Comparison of ENCODE assay signal across 9 cellular contexts in the genomic region with DNA sequence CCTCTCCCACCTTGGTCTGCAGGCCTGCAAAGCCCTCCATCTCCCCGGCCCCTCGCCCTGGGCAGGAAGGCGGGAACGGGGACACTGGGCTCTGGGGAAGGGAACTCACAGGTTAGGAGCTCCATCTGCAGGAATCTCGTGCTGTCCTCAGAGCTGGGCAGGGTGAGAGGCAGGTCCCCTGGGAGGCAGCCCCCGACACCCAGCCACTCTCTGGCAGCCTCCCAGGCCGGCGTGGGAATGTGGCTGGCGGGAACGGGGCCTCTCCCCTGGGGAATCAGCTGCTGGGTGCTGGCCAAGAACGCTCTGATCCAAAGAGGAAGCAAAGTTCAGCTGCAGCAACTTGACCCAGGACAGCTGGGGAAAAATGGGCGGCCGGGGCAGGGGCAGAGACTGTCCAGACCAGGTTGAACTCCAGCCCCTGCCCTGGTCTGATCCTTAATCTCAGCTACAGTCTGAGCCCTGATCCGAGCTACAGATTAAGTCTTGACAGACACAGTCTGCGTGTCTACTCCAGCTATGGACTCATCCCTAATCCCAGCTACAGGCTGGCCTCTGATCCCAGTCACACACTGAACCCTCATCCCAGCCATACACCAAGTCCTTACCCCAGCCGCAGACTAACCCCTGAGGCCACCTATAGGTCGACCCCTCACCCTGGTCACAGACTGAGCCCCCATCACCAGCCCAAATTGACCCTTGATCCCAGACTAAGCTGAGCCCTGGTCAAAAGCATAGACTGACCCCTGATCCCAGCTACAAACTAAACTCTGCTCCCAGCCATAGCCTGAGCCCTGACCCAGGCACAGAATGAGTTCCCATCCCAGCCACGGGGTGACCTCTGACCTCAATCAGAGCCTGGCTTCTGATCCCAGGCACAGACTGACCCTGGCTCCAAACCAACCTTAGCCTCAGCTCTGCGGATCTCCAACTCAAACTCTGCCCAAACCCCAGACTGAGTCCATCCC. TPM values are rescaled to one million over a fixed set of nuclear protein-coding genes. Genes with fewer than 3 reads are reported as not detected.
DNase-seq lines count a peak whose midpoint lies in the region; ATAC-seq and TF ChIP-seq lines count a peak whose summit lies in the region.
"Had no signal": no experiment of that assay in that cellular context is flagged by ENCODE, and none has a peak within 500 bp of the region (broad histone marks: within the 10 kb centered on the region; RNA-seq: fewer than 3 reads in every experiment).

No MANE protein-coding gene starts in this region.

- peak overlapping the region; percentile 37 for H3K27ac ChIP-seq in thymus (ENCODE audit: low read depth)

- TF ChIP-seq CTCF in HFF-Myc (IDR thresholded peaks at IDR 0.05; ENCODE audit: low read depth, low read length, missing control alignments) = peak; percentile 48

- peak; percentile 82 for DNase-seq in AG08396 (ENCODE audit: low spot score)
- DNase-seq in HFF-Myc (ENCODE audit: extremely low read depth, low read depth) = peak; percentile 27
- peak in 31 of 58 donors; percentile 12 to 55 (median 39) for DNase-seq in anterior cingulate cortex (lab: John Stamatoyannopoulos, UW)
- peak; percentile 40 for DNase-seq in inferior parietal cortex (ENCODE audit: extremely low spot score)
- DNase-seq in activated gamma-delta T cell (lab: John Stamatoyannopoulos, UW) = no peak

- H3K4me1 ChIP-seq in thymus (ENCODE audit: control insufficient read depth, insufficient read depth, low read length) = peaks cover 13% of the 10 kb centered on the region

- no peaks in the 10 kb centered on the region for H3K27me3 ChIP-seq in thymus (ENCODE audit: control insufficient read depth, insufficient read depth)
- H3K27me3 ChIP-seq: suprapubic skin had no signal

- no peak for ATAC-seq in GM18868 (IDR thresholded peaks at IDR 0.05; ENCODE audit: unreplicated experiment)
- ATAC-seq in HG02981 (IDR thresholded peaks at IDR 0.05; ENCODE audit: unreplicated experiment) = no peak

- no peaks in the 10 kb centered on the region for H3K9me3 ChIP-seq in thymus (ENCODE audit: control insufficient read depth)
- H3K9me3 ChIP-seq: suprapubic skin had no signal

- H3K4me3 ChIP-seq in HFF-Myc (replicated peaks; ENCODE audit: low read depth, low read length) (no peak overlapping the region), thymus (ENCODE audit: low read length) (no peak overlapping the region)
- H3K4me3 ChIP-seq: suprapubic skin had no signal

- H3K36me3 ChIP-seq in thymus (ENCODE audit: control insufficient read depth, insufficient read depth) = no peaks in the 10 kb centered on the region
- H3K36me3 ChIP-seq: suprapubic skin had no signal

- 73% methylated on average over 19 of the region's 19 CpGs for WGBS in thymus

RNA-seq across cellular contexts. Expression of gene EGFL7, which starts 37.3 kb away (rescaled TPM):
- 118 TPM for polyA plus RNA-seq in thymus
